In the genomic region with DNA sequence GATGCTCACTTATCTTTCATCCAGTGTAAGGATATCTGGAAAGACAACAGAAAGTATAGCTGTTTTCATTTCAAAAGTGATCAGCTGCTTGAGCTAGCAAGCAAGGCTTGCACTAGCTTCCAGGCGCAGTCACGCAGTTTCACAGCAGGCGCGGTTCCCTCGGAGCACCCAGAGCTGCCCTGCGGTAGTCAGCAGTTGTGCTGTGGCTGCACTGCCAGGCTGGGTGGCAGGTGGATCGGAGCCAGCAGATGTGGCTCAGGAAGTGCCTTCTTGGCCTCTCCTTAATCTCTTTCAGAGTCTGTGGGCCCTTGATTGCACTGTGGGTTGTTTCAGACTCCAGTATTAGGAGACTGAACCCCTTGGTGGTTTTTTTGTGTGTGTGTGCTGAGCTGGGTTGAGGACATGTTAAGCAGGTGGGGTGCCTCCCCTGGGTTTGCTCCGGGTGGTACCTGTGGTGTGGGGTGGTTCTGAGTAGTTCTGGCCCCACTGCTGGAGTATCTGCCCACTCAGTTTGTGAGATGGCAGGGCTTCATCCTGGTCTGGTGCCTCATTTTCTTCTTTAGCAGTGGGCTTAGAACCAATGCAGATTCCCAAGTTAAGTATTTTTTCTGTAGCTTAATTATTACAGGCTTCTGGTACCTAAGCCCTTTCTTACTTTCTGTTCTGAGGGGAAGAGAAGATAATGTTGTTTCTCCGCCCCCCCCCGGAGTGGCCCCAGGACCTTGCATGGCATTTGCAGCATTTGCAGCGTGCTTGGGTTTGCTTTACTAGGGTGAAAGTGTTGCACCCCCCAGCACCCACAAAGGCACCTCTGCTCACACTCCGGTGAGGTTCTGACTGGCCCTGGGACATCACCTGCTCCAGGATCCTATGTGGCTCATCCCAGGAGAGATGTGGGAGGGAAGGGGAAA, we compare ENCODE assay signal across 9 cellular contexts. TPM values are rescaled to one million over a fixed set of nuclear protein-coding genes. Genes with fewer than 3 reads are reported as not detected.
A peak's percentile ranks its signal among the peaks of the same experiment; 100 is the strongest.
DNase-seq lines count a peak whose midpoint lies in the region; ATAC-seq, FAIRE-seq and TF ChIP-seq lines count a peak whose summit lies in the region.
"Had no signal": no experiment of that assay in that cellular context is flagged by ENCODE, and none has a peak within 500 bp of the region (broad histone marks: within the 10 kb centered on the region; RNA-seq: fewer than 3 reads in every experiment).

No MANE protein-coding gene starts in this region.

- peak overlapping the region; percentile 67 to 98 (median 83) for H3K4me2 ChIP-seq in BLaER1 treated with 17β-estradiol and CSF1 and Interleukin-3, amounts not matched to agents 10 nM and 100 nM

- H3K9me3 ChIP-seq in BLaER1 treated with 17β-estradiol and CSF1 and Interleukin-3, amounts not matched to agents 10 nM and 100 nM (replicated peaks in 1 of 11): no peaks in the 10 kb centered on the region
- H3K9me3 ChIP-seq in WERI-Rb-1 (ENCODE audit: severe bottlenecking): no peaks in the 10 kb centered on the region

- H3K4me1 ChIP-seq in BLaER1 treated with 17β-estradiol and CSF1 and Interleukin-3, amounts not matched to agents 10 nM and 100 nM: peaks cover 95 to 100% (median 100%) of the 10 kb centered on the region in 10 experiments

- FAIRE-seq in GM12892 (lab: Jason Lieb, UNC): no peak
- FAIRE-seq: endothelial cell of umbilical vein had no signal

- H3K27me3 ChIP-seq in BLaER1 treated with 17β-estradiol and CSF1 and Interleukin-3, amounts not matched to agents 10 nM and 100 nM: no peaks in the 10 kb centered on the region
- H3K27me3 ChIP-seq in WERI-Rb-1 (ENCODE audit: insufficient read depth, low read depth, severe bottlenecking): no peaks in the 10 kb centered on the region

- ATAC-seq in HG02943 (IDR thresholded peaks at IDR 0.05; ENCODE audit: low read depth, unreplicated experiment) (peak; percentile 47), GM19455 (IDR thresholded peaks at IDR 0.05; ENCODE audit: unreplicated experiment) (no peak)

- no peak overlapping the region for H3K4me3 ChIP-seq in BLaER1 treated with 17β-estradiol and CSF1 and Interleukin-3, amounts not matched to agents 10 nM and 100 nM
- no peak overlapping the region for H3K4me3 ChIP-seq in WERI-Rb-1 (ENCODE audit: low read depth, low read length)

- peak overlapping the region in 7 of 11 experiments; percentile 10 to 64 (median 26); a peak in 7 of 22 replicates for H3K27ac ChIP-seq in BLaER1 treated with 17β-estradiol and CSF1 and Interleukin-3, amounts not matched to agents 10 nM and 100 nM
- peak overlapping the region; percentile 11; the same call in 1 of the 2 replicates for H3K27ac ChIP-seq in WERI-Rb-1

- H3K9ac ChIP-seq in BLaER1 treated with 17β-estradiol and CSF1 and Interleukin-3, amounts not matched to agents 10 nM and 100 nM: peak overlapping the region in 8 of 11 experiments; percentile 6 to 50 (median 40); a peak in 9 of 22 replicates

- DNase-seq in WERI-Rb-1 (peak; percentile 42), kidney tubule cell (ENCODE audit: low spot score) (peak; percentile 8), NCI-H1694 treated with DMSO at 0.1 percent for 48 hours (lab: John Stamatoyannopoulos, UW) (no peak), DMS53 treated with DMSO at 0.1 percent for 48 hours (lab: John Stamatoyannopoulos, UW; ENCODE audit: unreplicated experiment) (no peak), GM12892 (ENCODE audit: insufficient read length) (no peak)

- H4K20me1 ChIP-seq in BLaER1 treated with 17β-estradiol and CSF1 and Interleukin-3, amounts not matched to agents 10 nM and 100 nM: peaks cover 93 to 100% (median 99%) of the 10 kb centered on the region in 11 experiments

- peaks cover 10 to 36% (median 22%) of the 10 kb centered on the region in 11 experiments; a peak in 18 of 22 replicates for H3K36me3 ChIP-seq in BLaER1 treated with 17β-estradiol and CSF1 and Interleukin-3, amounts not matched to agents 10 nM and 100 nM
- H3K36me3 ChIP-seq in WERI-Rb-1: peaks cover 25% of the 10 kb centered on the region

- no peak for TF ChIP-seq POLR2A in GM12892 (IDR thresholded peaks at IDR 0.05; ENCODE audit: low read depth, low read length)

- no peak for TF ChIP-seq CTCF in WERI-Rb-1 (IDR thresholded peaks at IDR 0.05; ENCODE audit: low read depth, low read length)

RNA-seq across cellular contexts. Expression of gene TENT4A, which starts 16.4 kb away (rescaled TPM):
- polyA plus RNA-seq in GM12892 (2012; ENCODE audit: missing spikeins): 18.4 TPM

Comparison
In these comparisons a context has a peak if more than half of its experiments do, and no peak if none do; other contexts are left out.
1. DNase-seq: peak in WERI-Rb-1 (single experiment) and kidney tubule cell (single experiment); none in NCI-H1694 treated with DMSO at 0.1 percent for 48 hours (single experiment), DMS53 treated with DMSO at 0.1 percent for 48 hours (single experiment) and GM12892 (single experiment).